ENCODE assay signal across 8 cellular contexts in genomic region chr17:76353004-76353598, GRCh38. TPM values are rescaled to one million over a fixed set of nuclear protein-coding genes. Genes with fewer than 3 reads are reported as not detected.
A peak's percentile ranks its signal among the peaks of the same experiment; 100 is the strongest.
DNase-seq lines count a peak whose midpoint lies in the region; ATAC-seq, FAIRE-seq and TF ChIP-seq lines count a peak whose summit lies in the region.

No MANE protein-coding gene starts in this region.

- H3K27me3 Mint-ChIP-seq in CD8-positive, alpha-beta memory T cell, result peaks cover 0 to 4% of the 10 kb centered on the region in 2 donors

- H3K4me3 Mint-ChIP-seq in CD8-positive, alpha-beta memory T cell, result peak overlapping the region; percentile 90 to 100 (median 96)

- no peaks in the 10 kb centered on the region for H3K36me3 ChIP-seq in CD8-positive, alpha-beta memory T cell (ENCODE audit: insufficient read depth, low read length)
- H3K36me3 ChIP-seq in pancreas, result no peaks in the 10 kb centered on the region

- H3K27ac ChIP-seq in CD8-positive, alpha-beta memory T cell (ENCODE audit: low read depth, low read length), result peak overlapping the region; percentile 77
- H3K27ac ChIP-seq in foreskin keratinocyte, result peak overlapping the region; percentile 100
- peak overlapping the region; percentile 70 to 94 (median 88) for H3K27ac ChIP-seq in pancreas

- H3K4me1 ChIP-seq in CD8-positive, alpha-beta memory T cell (ENCODE audit: insufficient read depth, low read length), result peaks cover 9% of the 10 kb centered on the region
- peaks cover 4% of the 10 kb centered on the region for H3K4me1 ChIP-seq in foreskin keratinocyte
- peaks cover 2 to 16% (median 5%) of the 10 kb centered on the region in 3 donors for H3K4me1 ChIP-seq in pancreas

- H3K9me3 ChIP-seq in CD8-positive, alpha-beta memory T cell (ENCODE audit: low read length), result no peaks in the 10 kb centered on the region
- H3K9me3 ChIP-seq in pancreas, result no peaks in the 10 kb centered on the region

- WGBS in pancreas, 2 donors, result 0 to 1% methylated on average over 44 to 51 of the region's 51 CpGs

- peaks cover 0 to 17% (median 0%) of the 10 kb centered on the region in 3 donors for H3K36me3 Mint-ChIP-seq in CD8-positive, alpha-beta memory T cell

- CTCF ChIA-PET in CD8-positive, alpha-beta memory T cell (lab: Charles Lee), result interaction anchor here (0.9 to 7.0 kb wide), 10 partner anchors 8 to 73 kb away, joined by 3 to 46 read pairs (median 4); partner anchors contain the start of gene SPHK1

- no peaks in the 10 kb centered on the region for H3K9me3 Mint-ChIP-seq in CD8-positive, alpha-beta memory T cell

- intact Hi-C loops in pancreas (cut with DNase I), result no loop called here

- peak overlapping the region in 7 of 8 donors; percentile 77 to 99 (median 82) for H3K27ac Mint-ChIP-seq in CD8-positive, alpha-beta memory T cell

- no peak for FAIRE-seq in pancreas (lab: Jason Lieb, UNC)

- DNase-seq in CD8-positive, alpha-beta memory T cell, result peak in 3 of 5 donors; percentile 0 to 10 (median 3)
- DNase-seq in activated T-cell treated with anti-CD3 and anti-CD28 coated beads for 48 hours (ENCODE audit: low read depth), result peak; percentile 9
- DNase-seq in foreskin keratinocyte, result no peak
- DNase-seq in pancreas, result peak; percentile 30 to 79 (median 51)
- DNase-seq in NCI-H524 treated with DMSO at 0.1 percent for 48 hours (lab: John Stamatoyannopoulos, UW), result no peak
- no peak for DNase-seq in NCI-H2029 treated with DMSO at 0.1 percent for 48 hours (lab: John Stamatoyannopoulos, UW)

- POLR2A ChIA-PET in CD8-positive, alpha-beta memory T cell (lab: Charles Lee), result interaction anchor here (0.7 to 3.0 kb wide), 7 partner anchors 29 to 374 kb away, joined by 3 to 27 read pairs (median 3); partner anchors contain the start of genes METTL23 and SPHK1

- peaks cover 18 to 29% (median 24%) of the 10 kb centered on the region in 3 donors for H3K4me1 Mint-ChIP-seq in CD8-positive, alpha-beta memory T cell

- H3K27me3 ChIP-seq in CD8-positive, alpha-beta memory T cell (ENCODE audit: insufficient read depth, low read length, poor library complexity, severe bottlenecking), result no peaks in the 10 kb centered on the region
- H3K27me3 ChIP-seq in foreskin keratinocyte (no peaks in the 10 kb centered on the region), pancreas (no peaks in the 10 kb centered on the region)

- TF ChIP-seq CTCF in foreskin keratinocyte (conservative IDR thresholded peaks at IDR 0.05) (no peak), pancreas (IDR thresholded peaks at IDR 0.05) (no peak)

- H3K4me3 ChIP-seq in CD8-positive, alpha-beta memory T cell (ENCODE audit: low read length), result peak overlapping the region; percentile 87
- H3K4me3 ChIP-seq in pancreas, result peak overlapping the region; percentile 53 to 98 (median 80)

- peak; percentile 17 for ATAC-seq in GM19397 (IDR thresholded peaks at IDR 0.05; ENCODE audit: unreplicated experiment)
- peak; percentile 5 for ATAC-seq in HG03565 (IDR thresholded peaks at IDR 0.05; ENCODE audit: unreplicated experiment)
- ATAC-seq in foreskin keratinocyte, result peak; percentile 14
- ATAC-seq in pancreas, result peak; percentile 35 to 46 (median 38)

RNA-seq across cellular contexts. Expression of gene PRPSAP1, which starts 0.6 kb away (rescaled TPM):
- 10 to 100 TPM; 46.9 to 48.3 TPM for total RNA-seq in CD8-positive, alpha-beta memory T cell
- 63.3 TPM for polyA plus RNA-seq in CD8-positive, alpha-beta memory T cell
- total RNA-seq in foreskin keratinocyte (43.7 and 44.0 TPM in 2 replicates), pancreas (10 to 100 TPM; 18.5 to 39.7 (median 24.3) TPM)
- polyA plus RNA-seq in foreskin keratinocyte (40.4 and 43.8 TPM in 2 replicates), pancreas (10 to 100 TPM; 26.2 to 43.3 TPM)

RNA-seq across cellular contexts. Expression of gene SPHK1, which starts 31.3 kb away (rescaled TPM):
- 10 to 100 TPM; 17.2 to 18.7 TPM for total RNA-seq in CD8-positive, alpha-beta memory T cell
- 0.76 TPM for polyA plus RNA-seq in CD8-positive, alpha-beta memory T cell
- total RNA-seq in foreskin keratinocyte (81.9 and 128 TPM in 2 replicates), pancreas (10 to 100 TPM in 2 of 6 donors, 1 to 10 TPM in 4; 5.1 to 25.4 (median 8.5) TPM)
- polyA plus RNA-seq in foreskin keratinocyte (90.1 and 147 TPM in 2 replicates), pancreas (10 to 100 TPM; 30.9 to 46.3 TPM)

RNA-seq across cellular contexts. Expression of gene QRICH2, which starts 45.0 kb away (rescaled TPM):
- total RNA-seq in CD8-positive, alpha-beta memory T cell, result 1 to 10 TPM; 2.4 to 2.5 TPM
- polyA plus RNA-seq in CD8-positive, alpha-beta memory T cell, result 0.22 TPM
- total RNA-seq in foreskin keratinocyte (1.5 and 2.1 TPM in 2 replicates), pancreas (1 to 10 TPM in 5 of 6 donors, under 1 TPM in 1; 0.81 to 2.6 (median 1.6) TPM)
- polyA plus RNA-seq in foreskin keratinocyte (1.0 and 1.8 TPM in 2 replicates), pancreas (1 to 10 TPM; 7.4 to 9.2 TPM)

Comparison
In these comparisons a context has a peak if more than half of its experiments do, and no peak if none do; other contexts are left out.
1. DNase-seq: peak in CD8-positive, alpha-beta memory T cell (3 of 5), activated T-cell treated with anti-CD3 and anti-CD28 coated beads for 48 hours (single experiment) and pancreas (6 of 6); none in foreskin keratinocyte (0 of 2), NCI-H524 treated with DMSO at 0.1 percent for 48 hours (single experiment) and NCI-H2029 treated with DMSO at 0.1 percent for 48 hours (single experiment).
2. Peak in every context shown above with its lines, with median percentiles within 50 percentile points of each other: H3K27ac ChIP-seq and ATAC-seq.